ENCODE assay signal across 10 cellular contexts in genomic region chr1:103584537-103584936, GRCh38. TPM values are rescaled to one million over a fixed set of nuclear protein-coding genes. Genes with fewer than 3 reads are reported as not detected.
"Had no signal": no experiment of that assay in that cellular context is flagged by ENCODE, and none has a peak within 500 bp of the region (broad histone marks: within the 10 kb centered on the region; RNA-seq: fewer than 3 reads in every experiment).

No MANE protein-coding gene starts in this region.

- DNase-seq: IMR-90, KBM-7, KG1 had no signal

- ATAC-seq: HepG2, K562 had no signal

- H3K27ac ChIP-seq: HL-60 had no signal

- FAIRE-seq: HepG2, HTR-8/SVneo, K562 had no signal

- H3K4me3 ChIP-seq: K562 had no signal

RNA-seq across cellular contexts. Expression of gene AMY2A, which starts 32.7 kb away (rescaled TPM):
- total RNA-seq: HepG2, HT-29, HT1080, IMR-90 had no signal
- polyA plus RNA-seq: HepG2, IgD-negative memory B cell, IMR-90, K562 had no signal
